Comparison of ENCODE assay signal across 8 cellular contexts in genomic region chr21:18951291-18952038, GRCh38.
A peak's percentile ranks its signal among the peaks of the same experiment; 100 is the strongest.
DNase-seq lines count a peak whose midpoint lies in the region; ATAC-seq and TF ChIP-seq lines count a peak whose summit lies in the region.

No MANE protein-coding gene starts in this region.

- H3K9me3 ChIP-seq in DND-41 (ENCODE audit: insufficient read depth, low read length, severe bottlenecking), result no peaks in the 10 kb centered on the region

- H3K4me2 ChIP-seq in DND-41 (ENCODE audit: insufficient read depth, low read length), result no peak overlapping the region

- H4K20me1 ChIP-seq in DND-41 (ENCODE audit: insufficient read depth, low read length), result no peaks in the 10 kb centered on the region

- H3K27ac ChIP-seq in DND-41 (ENCODE audit: low read length), result no peak overlapping the region

- no peaks in the 10 kb centered on the region for H3K4me1 ChIP-seq in DND-41 (ENCODE audit: insufficient read depth, low read length)

- H3K9ac ChIP-seq in DND-41 (ENCODE audit: low read depth, low read length), result no peak overlapping the region

- peak; percentile 9 for DNase-seq in DND-41
- peak; percentile 13 for DNase-seq in LNCaP clone FGC (ENCODE audit: low read depth)
- peak; percentile 94 for DNase-seq in SW480 (ENCODE audit: low spot score)
- DNase-seq in left lobe of liver (ENCODE audit: low spot score), result no peak
- no peak for DNase-seq in activated gamma-delta T cell (lab: John Stamatoyannopoulos, UW)
- no peak for DNase-seq in NCI-H128 (lab: John Stamatoyannopoulos, UW; ENCODE audit: unreplicated experiment)

- H3K36me3 ChIP-seq in DND-41 (ENCODE audit: insufficient read depth, low read length), result no peaks in the 10 kb centered on the region

- H3K79me2 ChIP-seq in DND-41 (ENCODE audit: insufficient read depth, low read length), result no peaks in the 10 kb centered on the region

- H3K4me3 ChIP-seq in DND-41 (ENCODE audit: low read depth in 1 of 2, low read length in 2 of 2) (no peak overlapping the region), LNCaP clone FGC (ENCODE audit: low read depth, low read length) (no peak overlapping the region)

- TF ChIP-seq CTCF in DND-41 (IDR thresholded peaks at IDR 0.05; ENCODE audit: borderline replicate concordance, extremely low read depth, low read length, poor library complexity, severe bottlenecking) (peak; percentile 64), LNCaP clone FGC (IDR thresholded peaks at IDR 0.05; ENCODE audit: control insufficient read depth, extremely low read depth, insufficient read depth) (peak; percentile 79)

- H2AFZ ChIP-seq in DND-41 (ENCODE audit: low read depth, low read length), result no peak overlapping the region

- H3K27me3 ChIP-seq in DND-41 (ENCODE audit: insufficient read depth, low read length, poor library complexity), result no peaks in the 10 kb centered on the region

- peak; percentile 42; the same call in 1 of the 3 replicates for ATAC-seq in DND-41 (ENCODE audit: insufficient read depth, low read depth)
- ATAC-seq in left lobe of liver, result peak; percentile 75
- ATAC-seq in HG02759 (IDR thresholded peaks at IDR 0.05; ENCODE audit: unreplicated experiment), result no peak
- no peak for ATAC-seq in activated CD4-positive, CD25-positive, alpha-beta regulatory T cell treated with anti-CD3 and anti-CD28 coated beads, Interleukin-2, amount 50 U/mL, for 24 hours

Comparison
In these comparisons a context has a peak if more than half of its experiments do, and no peak if none do; other contexts are left out.
1. ATAC-seq: peak in DND-41 (single experiment) and left lobe of liver (single experiment); none in HG02759 (single experiment) and activated CD4-positive, CD25-positive, alpha-beta regulatory T cell treated with anti-CD3 and anti-CD28 coated beads, Interleukin-2, amount 50 U/mL, for 24 hours (0 of 2).
2. DNase-seq: peak in DND-41 (single experiment), LNCaP clone FGC (single experiment) and SW480 (single experiment); none in left lobe of liver (single experiment), activated gamma-delta T cell (single experiment) and NCI-H128 (single experiment).